In the genomic region with DNA sequence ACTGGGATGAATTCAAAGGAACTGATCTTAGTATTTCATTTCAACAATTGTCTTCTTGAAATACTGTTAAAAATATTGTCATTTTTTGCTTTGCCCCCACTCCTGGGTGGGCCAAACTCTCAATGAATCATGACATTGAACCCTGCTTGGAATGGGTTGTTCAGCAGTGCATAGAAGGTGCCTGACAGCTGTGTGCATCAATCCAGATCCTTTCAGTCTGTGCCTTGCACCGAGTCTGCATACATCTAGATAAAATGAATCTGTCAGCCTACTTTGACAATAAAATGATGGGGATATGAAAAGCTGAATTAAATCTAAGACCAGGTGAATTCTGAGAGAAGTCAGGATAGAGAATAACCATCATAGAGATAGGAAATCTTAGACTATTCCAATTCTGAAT, we compare ENCODE assay signal across 35 cellular contexts.
"Had no signal": no experiment of that assay in that cellular context is flagged by ENCODE, and none has a peak within 500 bp of the region (broad histone marks: within the 10 kb centered on the region; RNA-seq: fewer than 3 reads in every experiment).

No MANE protein-coding gene starts in this region.

- H3K36me3 ChIP-seq: MG63 had no signal

- H3K27me3 ChIP-seq: MG63 had no signal

- DNase-seq: Karpas-422, Kasumi-1, MG63, MM.1S, MV-4-11, NCI-H1048, NCI-H1092, NCI-H1092 treated with DMSO at 0.1 percent for 48 hours, NCI-H1105, NCI-H1105 treated with DMSO at 0.1 percent for 48 hours, NCI-H1417, NCI-H1417 treated with DMSO at 0.1 percent for 48 hours, NCI-H1436, NCI-H1436 treated with DMSO at 0.1 percent for 48 hours, NCI-H146, NCI-H1694, NCI-H1694 treated with DMSO at 0.1 percent for 48 hours, NCI-H187, NCI-H187 treated with DMSO at 0.1 percent for 48 hours, NCI-H1930, NCI-H2029, NCI-H2029 treated with DMSO at 0.1 percent for 48 hours, NCI-H2081, NCI-H2081 treated with DMSO at 0.1 percent for 48 hours, NCI-H2107, NCI-H2171, NCI-H2171 treated with DMSO at 0.1 percent for 48 hours, NCI-H2227 treated with DMSO at 0.1 percent for 48 hours, NCI-H226, NCI-H345, NCI-H446, NCI-H446 treated with DMSO at 0.1 percent for 48 hours, NCI-H510A, NCI-H510A treated with DMSO at 0.1 percent for 48 hours, NCI-H524 had no signal

- H3K9me3 ChIP-seq: MG63 had no signal

- H3K4me3 ChIP-seq: MG63 had no signal
